8 cellular contexts compared by ENCODE assay signal in the genomic region with DNA sequence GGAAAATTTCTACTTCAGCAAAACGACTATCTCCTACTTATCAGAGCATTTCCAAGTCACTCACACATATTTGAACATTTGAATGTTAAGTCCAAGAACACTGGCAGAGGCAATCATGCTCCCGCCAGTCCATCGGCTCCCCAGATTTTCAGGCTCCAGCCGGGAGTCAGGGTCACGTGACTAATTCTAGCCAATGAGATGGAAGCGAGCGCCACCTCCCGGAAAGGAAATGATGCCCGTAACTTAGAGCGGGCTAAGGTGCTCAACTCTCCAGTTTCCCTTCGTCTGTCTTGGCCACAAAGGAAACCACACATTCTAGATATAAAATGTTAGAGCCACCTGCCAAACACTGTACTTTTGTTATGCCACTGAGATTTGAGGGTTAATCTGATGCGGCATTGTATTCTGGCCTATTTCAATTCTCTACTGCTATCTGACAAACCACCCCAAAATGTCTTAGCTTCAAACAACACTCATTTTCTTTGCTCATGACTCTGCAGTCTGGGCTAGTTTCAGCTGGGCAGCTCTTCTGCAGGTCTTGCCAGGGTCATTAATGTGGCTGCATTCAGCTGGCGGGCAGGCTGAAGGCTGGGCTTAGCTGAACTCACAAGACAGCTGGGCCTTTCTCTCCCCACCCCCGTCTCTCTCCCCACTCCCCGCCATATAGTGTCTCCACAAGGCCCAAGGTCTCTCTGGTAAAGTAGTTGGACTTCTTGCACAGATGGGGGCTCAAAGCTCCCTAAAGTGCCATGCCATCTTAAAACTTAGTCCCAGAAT. TPM values are rescaled to one million over a fixed set of nuclear protein-coding genes. Genes with fewer than 3 reads are reported as not detected.
DNase-seq lines count a peak whose midpoint lies in the region; ATAC-seq lines count a peak whose summit lies in the region.

No MANE protein-coding gene starts in this region.

- peak; percentile 16 to 83 (median 32) for DNase-seq in CD4-positive, CD25-positive, alpha-beta regulatory T cell
- DNase-seq in HT1080 (ENCODE audit: low read depth) = peak; percentile 62
- DNase-seq in activated CD8-positive, alpha-beta memory T cell treated with anti-CD3 and anti-CD28 coated beads, Interleukin-2, amount 50 U/mL, for 48 hours = peak; percentile 82
- DNase-seq in natural killer cell treated with Interleukin-12 subunit alpha and Interleukin-12 subunit beta and Interleukin-15 and Interleukin-18, amount 100 ng/mL, for 72 hours (ENCODE audit: low spot score) = no peak
- no peak for DNase-seq in NCI-H1105 treated with DMSO at 0.1 percent for 48 hours (lab: John Stamatoyannopoulos, UW)
- no peak for DNase-seq in mesenteric fat pad (ENCODE audit: low spot score)

- no peak overlapping the region for H3K27ac Mint-ChIP-seq in CD4-positive, CD25-positive, alpha-beta regulatory T cell
- peak overlapping the region in 1 of 2 donors; percentile 33 for H3K27ac Mint-ChIP-seq in natural killer cell treated with Interleukin-12 subunit alpha and Interleukin-12 subunit beta and Interleukin-15 and Interleukin-18, amount 100 ng/mL, for 72 hours

- H3K9me3 Mint-ChIP-seq in CD4-positive, CD25-positive, alpha-beta regulatory T cell = peaks cover 0 to 1% (median 0%) of the 10 kb centered on the region in 7 donors
- H3K9me3 Mint-ChIP-seq in natural killer cell treated with Interleukin-12 subunit alpha and Interleukin-12 subunit beta and Interleukin-15 and Interleukin-18, amount 100 ng/mL, for 72 hours = no peaks in the 10 kb centered on the region

- no peaks in the 10 kb centered on the region for H3K36me3 Mint-ChIP-seq in CD4-positive, CD25-positive, alpha-beta regulatory T cell
- no peaks in the 10 kb centered on the region for H3K36me3 Mint-ChIP-seq in natural killer cell treated with Interleukin-12 subunit alpha and Interleukin-12 subunit beta and Interleukin-15 and Interleukin-18, amount 100 ng/mL, for 72 hours

- no peak overlapping the region for H3K27ac ChIP-seq in CD4-positive, CD25-positive, alpha-beta regulatory T cell (ENCODE audit: insufficient read depth, low read length, poor library complexity, severe bottlenecking)

- H3K27me3 Mint-ChIP-seq in CD4-positive, CD25-positive, alpha-beta regulatory T cell = peaks cover 20% of the 10 kb centered on the region
- no peaks in the 10 kb centered on the region for H3K27me3 Mint-ChIP-seq in natural killer cell treated with Interleukin-12 subunit alpha and Interleukin-12 subunit beta and Interleukin-15 and Interleukin-18, amount 100 ng/mL, for 72 hours

- H3K4me3 ChIP-seq in CD4-positive, CD25-positive, alpha-beta regulatory T cell (ENCODE audit: low read depth, low read length) = peak overlapping the region; percentile 34

- peaks cover 5 to 12% (median 11%) of the 10 kb centered on the region in 4 donors for H3K4me1 Mint-ChIP-seq in CD4-positive, CD25-positive, alpha-beta regulatory T cell
- peaks cover 8 to 9% of the 10 kb centered on the region in 2 donors for H3K4me1 Mint-ChIP-seq in natural killer cell treated with Interleukin-12 subunit alpha and Interleukin-12 subunit beta and Interleukin-15 and Interleukin-18, amount 100 ng/mL, for 72 hours (ENCODE audit: low read depth in 2 of 2)

- peaks cover 10% of the 10 kb centered on the region for H3K4me1 ChIP-seq in CD4-positive, CD25-positive, alpha-beta regulatory T cell (ENCODE audit: control insufficient read depth, insufficient read depth, low read length, poor library complexity, severe bottlenecking)

- H3K27me3 ChIP-seq in CD4-positive, CD25-positive, alpha-beta regulatory T cell (ENCODE audit: control insufficient read depth, insufficient read depth, low read length) = no peaks in the 10 kb centered on the region

- no peaks in the 10 kb centered on the region for H3K9me3 ChIP-seq in CD4-positive, CD25-positive, alpha-beta regulatory T cell (ENCODE audit: control insufficient read depth in 2 of 2, low read length in 2 of 2)

- no peaks in the 10 kb centered on the region for H3K36me3 ChIP-seq in CD4-positive, CD25-positive, alpha-beta regulatory T cell (ENCODE audit: control insufficient read depth, insufficient read depth, low read length)

- ATAC-seq in CD4-positive, CD25-positive, alpha-beta regulatory T cell (ENCODE audit: low read depth in 2 of 2) = peak; percentile 55 to 62
- peak; percentile 55 to 59 for ATAC-seq in natural killer cell treated with Interleukin-12 subunit alpha and Interleukin-12 subunit beta and Interleukin-15 and Interleukin-18, amount 100 ng/mL, for 72 hours
- no peak for ATAC-seq in GM21723 (IDR thresholded peaks at IDR 0.05; ENCODE audit: unreplicated experiment)
- ATAC-seq in HG03045 (IDR thresholded peaks at IDR 0.05; ENCODE audit: unreplicated experiment) = no peak

- peak overlapping the region; percentile 25 to 79 (median 58) for H3K4me3 Mint-ChIP-seq in CD4-positive, CD25-positive, alpha-beta regulatory T cell
- H3K4me3 Mint-ChIP-seq in natural killer cell treated with Interleukin-12 subunit alpha and Interleukin-12 subunit beta and Interleukin-15 and Interleukin-18, amount 100 ng/mL, for 72 hours = peak overlapping the region; percentile 44

RNA-seq across cellular contexts. Expression of a gene that starts 16.5 kb away (rescaled TPM):
- not detected for total RNA-seq in CD4-positive, CD25-positive, alpha-beta regulatory T cell
- under 1 TPM; 0.17 to 0.32 (median 0.28) TPM for polyA plus RNA-seq in CD4-positive, CD25-positive, alpha-beta regulatory T cell
- total RNA-seq in HT1080 (2014; rRNA removed; shearing (Covaris generic)) = 0.72 and 1.6 TPM in 2 replicates
- 0.15 and 0.41 TPM in 2 replicates for polyA plus RNA-seq in HT1080 (2015; cell fraction: cytosol; rRNA removed)
- 0.22 and 0.39 TPM in 2 replicates for polyA plus RNA-seq in HT1080 (2015; cell fraction: nucleus; rRNA removed)
- not detected for total RNA-seq in natural killer cell treated with Interleukin-12 subunit alpha and Interleukin-12 subunit beta and Interleukin-15 and Interleukin-18, amount 100 ng/mL, for 72 hours
- total RNA-seq in mesenteric fat pad = 0.06 TPM

RNA-seq across cellular contexts. Expression of a gene that starts 58.9 kb away (rescaled TPM):
- 19.9 TPM for total RNA-seq in CD4-positive, CD25-positive, alpha-beta regulatory T cell
- 10 to 100 TPM in 2 of 4 donors, 1 to 10 TPM in 2; 8.4 to 12.0 (median 10.3) TPM for polyA plus RNA-seq in CD4-positive, CD25-positive, alpha-beta regulatory T cell
- 191 and 201 TPM in 2 replicates for total RNA-seq in HT1080 (2014; rRNA removed; shearing (Covaris generic))
- polyA plus RNA-seq in HT1080 (2015; cell fraction: cytosol; rRNA removed) = 260 and 263 TPM in 2 replicates
- 770 and 857 TPM in 2 replicates for polyA plus RNA-seq in HT1080 (2015; cell fraction: nucleus; rRNA removed)
- total RNA-seq in natural killer cell treated with Interleukin-12 subunit alpha and Interleukin-12 subunit beta and Interleukin-15 and Interleukin-18, amount 100 ng/mL, for 72 hours = 10 to 100 TPM; 39.1 to 60.3 TPM
- total RNA-seq in mesenteric fat pad = 104 TPM

Comparison
In these comparisons a context has a peak if more than half of its experiments do, and no peak if none do; other contexts are left out.
1. ATAC-seq: peak in CD4-positive, CD25-positive, alpha-beta regulatory T cell (2 of 2) and natural killer cell treated with Interleukin-12 subunit alpha and Interleukin-12 subunit beta and Interleukin-15 and Interleukin-18, amount 100 ng/mL, for 72 hours (2 of 2); none in GM21723 (single experiment) and HG03045 (single experiment).
2. DNase-seq: peak in CD4-positive, CD25-positive, alpha-beta regulatory T cell (3 of 3), HT1080 (single experiment) and activated CD8-positive, alpha-beta memory T cell treated with anti-CD3 and anti-CD28 coated beads, Interleukin-2, amount 50 U/mL, for 48 hours (single experiment); none in natural killer cell treated with Interleukin-12 subunit alpha and Interleukin-12 subunit beta and Interleukin-15 and Interleukin-18, amount 100 ng/mL, for 72 hours (single experiment), NCI-H1105 treated with DMSO at 0.1 percent for 48 hours (single experiment) and mesenteric fat pad (single experiment).